Comparison of ENCODE assay signal across 1 cellular context in genomic region chr10:119362122-119362521, GRCh38.
TF ChIP-seq lines count a peak whose summit lies in the region.

No MANE protein-coding gene starts in this region.

TF ChIP-seq in HepG2, 621 proteins besides CTCF, POLR2A, EP300 and RAD21 (continued from another document):
- TF ChIP-seq ZBTB2 (CRISPR knock-in tag; IDR thresholded peaks at IDR 0.05; ENCODE audit: low read depth) (no peak), AKNA (CRISPR knock-in tag; IDR thresholded peaks at IDR 0.05; ENCODE audit: borderline replicate concordance) (no peak), ZNF570 (CRISPR knock-in tag; IDR thresholded peaks at IDR 0.05; ENCODE audit: borderline replicate concordance) (no peak), FOXO1 (CRISPR knock-in tag; IDR thresholded peaks at IDR 0.05) (peak; percentile 53; the same call in 1 of the 2 replicates), ISL2 (CRISPR knock-in tag; IDR thresholded peaks at IDR 0.05) (no peak), BCLAF1 (IDR thresholded peaks at IDR 0.05) (no peak), ZNF720 (CRISPR knock-in tag; IDR thresholded peaks at IDR 0.05) (no peak), ZNF292 (CRISPR knock-in tag; IDR thresholded peaks at IDR 0.05; ENCODE audit: borderline replicate concordance, low read depth) (no peak), E2F1 (CRISPR knock-in tag; IDR thresholded peaks at IDR 0.05) (no peak), PCBP1 (IDR thresholded peaks at IDR 0.05; ENCODE audit: borderline replicate concordance, low read depth, low read length) (no peak), ZNF335 (CRISPR knock-in tag; IDR thresholded peaks at IDR 0.05) (no peak), FOXK1 (CRISPR knock-in tag; IDR thresholded peaks at IDR 0.05; ENCODE audit: borderline replicate concordance, low read depth) (peak; percentile 59; the same call in 1 of the 2 replicates), HNRNPK (IDR thresholded peaks at IDR 0.05; ENCODE audit: low read depth, low read length, poor library complexity, severe bottlenecking) (no peak), ZNF280B (CRISPR knock-in tag; IDR thresholded peaks at IDR 0.05; ENCODE audit: borderline replicate concordance) (no peak), ZNF629 (CRISPR knock-in tag; conservative IDR thresholded peaks at IDR 0.05) (no peak), REST (IDR thresholded peaks at IDR 0.05; ENCODE audit: borderline replicate concordance in 1 of 2, low read depth in 1 of 2, low read length in 2 of 2) (no peak), GATAD2A (CRISPR knock-in tag; IDR thresholded peaks at IDR 0.05) (peak; percentile 73), SIX1 (CRISPR knock-in tag; IDR thresholded peaks at IDR 0.05; ENCODE audit: borderline replicate concordance) (no peak), AFF4 (CRISPR knock-in tag; IDR thresholded peaks at IDR 0.05) (no peak), ZFP36 (IDR thresholded peaks at IDR 0.05; ENCODE audit: borderline replicate concordance, low read depth, low read length, partially characterized antibody) (no peak), CREBL2 (CRISPR knock-in tag; IDR thresholded peaks at IDR 0.05; ENCODE audit: borderline replicate concordance) (no peak), SAP130 (CRISPR knock-in tag; IDR thresholded peaks at IDR 0.05; ENCODE audit: low read depth) (peak; percentile 46)
